In the genomic region with DNA sequence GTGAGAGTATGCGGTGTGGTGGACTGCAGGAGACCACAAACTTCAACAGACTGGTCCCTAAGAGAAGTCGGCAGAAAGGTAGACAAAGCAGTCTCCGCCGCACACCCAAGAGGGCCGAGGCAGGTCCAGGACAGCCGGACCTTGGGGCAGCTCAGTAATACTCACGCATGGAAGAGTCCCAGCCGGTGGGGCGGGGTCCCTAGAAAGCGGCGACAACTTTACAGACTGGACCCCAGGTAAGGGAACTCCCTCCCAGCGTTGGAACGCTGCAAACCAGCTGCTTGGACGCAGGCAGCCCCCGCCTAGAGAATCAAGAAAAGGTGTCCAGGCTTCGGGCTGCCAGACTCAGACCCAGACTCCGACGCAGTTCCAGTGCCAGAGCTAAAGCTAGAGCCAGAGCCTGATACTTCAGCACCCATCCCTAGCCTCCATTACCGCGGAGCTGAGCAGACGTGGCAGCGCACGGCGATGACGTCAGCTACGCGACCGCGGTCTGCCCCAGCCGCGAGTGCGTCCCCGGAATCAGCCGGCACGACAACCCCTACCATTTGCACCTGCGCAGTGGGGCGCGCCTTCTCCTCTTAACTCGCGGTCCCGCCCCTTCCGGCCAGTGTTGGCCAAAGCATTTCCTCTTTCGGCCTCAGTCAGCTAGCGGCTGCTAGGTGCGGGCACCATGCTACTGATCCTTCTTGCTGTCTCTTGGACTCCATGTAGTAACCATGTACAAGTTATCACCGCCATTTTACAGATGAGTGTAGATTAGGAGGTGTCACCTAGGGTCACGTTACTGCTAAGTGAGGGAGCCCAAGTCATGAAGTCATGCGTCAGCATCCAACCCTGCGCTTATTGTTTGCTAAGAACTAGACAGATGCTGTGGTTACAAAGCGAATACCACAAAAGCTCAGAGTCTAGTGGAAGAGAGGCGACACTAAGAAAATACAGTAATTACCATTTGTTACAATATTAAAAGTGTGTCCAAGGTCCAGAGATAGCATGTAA, we compare ENCODE assay signal across 1 cellular context.
A peak's percentile ranks its signal among the peaks of the same experiment; 100 is the strongest.
TF ChIP-seq lines count a peak whose summit lies in the region.

A gene with protein sequence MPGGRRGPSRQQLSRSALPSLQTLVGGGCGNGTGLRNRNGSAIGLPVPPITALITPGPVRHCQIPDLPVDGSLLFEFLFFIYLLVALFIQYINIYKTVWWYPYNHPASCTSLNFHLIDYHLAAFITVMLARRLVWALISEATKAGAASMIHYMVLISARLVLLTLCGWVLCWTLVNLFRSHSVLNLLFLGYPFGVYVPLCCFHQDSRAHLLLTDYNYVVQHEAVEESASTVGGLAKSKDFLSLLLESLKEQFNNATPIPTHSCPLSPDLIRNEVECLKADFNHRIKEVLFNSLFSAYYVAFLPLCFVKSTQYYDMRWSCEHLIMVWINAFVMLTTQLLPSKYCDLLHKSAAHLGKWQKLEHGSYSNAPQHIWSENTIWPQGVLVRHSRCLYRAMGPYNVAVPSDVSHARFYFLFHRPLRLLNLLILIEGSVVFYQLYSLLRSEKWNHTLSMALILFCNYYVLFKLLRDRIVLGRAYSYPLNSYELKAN (minus strand): TSS at position 445 of the 999 bp plus-strand sequence. CDS start 1,541 bp downstream, outside the sequence.

TF ChIP-seq in H1, 55 proteins besides CTCF, POLR2A, EP300 and RAD21:
- TF ChIP-seq MAFK (IDR thresholded peaks at IDR 0.05; ENCODE audit: low read depth, low read length) (no peak), ASH2L (IDR thresholded peaks at IDR 0.05; ENCODE audit: low read length) (peak; percentile 93), SRF (IDR thresholded peaks at IDR 0.05; ENCODE audit: low read depth, low read length) (peak; percentile 87), HDAC6 (IDR thresholded peaks at IDR 0.05; ENCODE audit: low read depth, low read length) (no peak), BCL11A (IDR thresholded peaks at IDR 0.05; ENCODE audit: low read depth in 2 of 2, low read length in 2 of 2) (no peak), GTF2F1 (IDR thresholded peaks at IDR 0.05; ENCODE audit: borderline replicate concordance, low read depth, low read length) (peak; percentile 61; the same call in 1 of the 2 replicates), ZNF274 (IDR thresholded peaks at IDR 0.05; ENCODE audit: borderline replicate concordance, extremely low read depth, low read length) (no peak), KDM4A (IDR thresholded peaks at IDR 0.05; ENCODE audit: low read depth, low read length, severe bottlenecking) (peak; percentile 100), EZH2 (IDR thresholded peaks at IDR 0.05; ENCODE audit: low read depth, low read length, severe bottlenecking) (no peak), SIX5 (IDR thresholded peaks at IDR 0.05; ENCODE audit: low read depth, low read length) (0 out of 2 replicates have a peak, but pooled peaks have one; percentile 6), TAF7 (optimal IDR thresholded peaks at IDR 0.05; ENCODE audit: borderline replicate concordance, low read depth, low read length) (peak; percentile 77), CHD1 (IDR thresholded peaks at IDR 0.05; ENCODE audit: low read depth, low read length) (no peak), SUZ12 (IDR thresholded peaks at IDR 0.05; ENCODE audit: low read length) (no peak), YY1 (IDR thresholded peaks at IDR 0.05; ENCODE audit: low read depth, low read length) (peak; percentile 95), EGR1 (IDR thresholded peaks at IDR 0.05; ENCODE audit: borderline replicate concordance, low read depth, low read length) (no peak), TAF1 (IDR thresholded peaks at IDR 0.05; ENCODE audit: low read depth, low read length) (peak; percentile 96), PHF8 (conservative IDR thresholded peaks at IDR 0.05; ENCODE audit: low read depth, low read length) (peak; percentile 93), HDAC2 (IDR thresholded peaks at IDR 0.05; ENCODE audit: borderline replicate concordance in 1 of 2, low read depth in 2 of 2, low read length in 2 of 2) (peak in 1 of 2 experiments; percentile 97; a peak in 2 of 4 replicates), RXRA (IDR thresholded peaks at IDR 0.05; ENCODE audit: insufficient read depth, low read depth, low read length) (no peak), SAP30 (IDR thresholded peaks at IDR 0.05; ENCODE audit: insufficient read depth, insufficient replicate concordance, low read length) (peak; percentile 48), GABPA (IDR thresholded peaks at IDR 0.05; ENCODE audit: borderline replicate concordance, insufficient read depth, low read length) (peak; percentile 64; the same call in 1 of the 2 replicates), TBP (IDR thresholded peaks at IDR 0.05; ENCODE audit: low read depth, low read length) (peak; percentile 89), RBBP5 (IDR thresholded peaks at IDR 0.05; ENCODE audit: borderline replicate concordance, low read depth, low read length) (peak; percentile 79; the same call in 1 of the 2 replicates), POLR2AphosphoS5 (IDR thresholded peaks at IDR 0.05; ENCODE audit: low read depth, low read length) (peak; percentile 98), CREB1 (IDR thresholded peaks at IDR 0.05) (peak; percentile 100), RNF2 (IDR thresholded peaks at IDR 0.05; ENCODE audit: borderline replicate concordance, low read depth, low read length, missing control alignments, poor library complexity, severe bottlenecking) (no peak), JUND (IDR thresholded peaks at IDR 0.05; ENCODE audit: low read length) (peak; percentile 83; the same call in 1 of the 2 replicates), POU5F1 (IDR thresholded peaks at IDR 0.05; ENCODE audit: low read depth, low read length) (no peak), CEBPB (IDR thresholded peaks at IDR 0.05; ENCODE audit: low read depth, low read length) (no peak), NRF1 (IDR thresholded peaks at IDR 0.05; ENCODE audit: low read depth, low read length) (peak; percentile 59), KDM1A (IDR thresholded peaks at IDR 0.05; ENCODE audit: borderline replicate concordance, low read length) (no peak), SIRT6 (IDR thresholded peaks at IDR 0.05; ENCODE audit: low read length) (no peak), CTBP2 (IDR thresholded peaks at IDR 0.05; ENCODE audit: borderline replicate concordance, insufficient read depth, insufficient read length, low read length) (no peak), TEAD4 (IDR thresholded peaks at IDR 0.05; ENCODE audit: low read depth, low read length) (peak; percentile 40; the same call in 1 of the 2 replicates), KDM5A (IDR thresholded peaks at IDR 0.05; ENCODE audit: low read length) (peak; percentile 98), SIN3A (conservative IDR thresholded peaks at IDR 0.05 in 1 of 2, IDR thresholded peaks at IDR 0.05 in 1 of 2; ENCODE audit: low read depth in 1 of 2, low read length in 2 of 2) (peak; percentile 35 to 98; a peak in 2 of 4 replicates), BACH1 (IDR thresholded peaks at IDR 0.05; ENCODE audit: low read length) (no peak)
- TF ChIP-seq, protein P1, sequence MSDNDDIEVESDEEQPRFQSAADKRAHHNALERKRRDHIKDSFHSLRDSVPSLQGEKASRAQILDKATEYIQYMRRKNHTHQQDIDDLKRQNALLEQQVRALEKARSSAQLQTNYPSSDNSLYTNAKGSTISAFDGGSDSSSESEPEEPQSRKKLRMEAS (IDR thresholded peaks at IDR 0.05), result peak; percentile 89
- TF ChIP-seq, protein P2, sequence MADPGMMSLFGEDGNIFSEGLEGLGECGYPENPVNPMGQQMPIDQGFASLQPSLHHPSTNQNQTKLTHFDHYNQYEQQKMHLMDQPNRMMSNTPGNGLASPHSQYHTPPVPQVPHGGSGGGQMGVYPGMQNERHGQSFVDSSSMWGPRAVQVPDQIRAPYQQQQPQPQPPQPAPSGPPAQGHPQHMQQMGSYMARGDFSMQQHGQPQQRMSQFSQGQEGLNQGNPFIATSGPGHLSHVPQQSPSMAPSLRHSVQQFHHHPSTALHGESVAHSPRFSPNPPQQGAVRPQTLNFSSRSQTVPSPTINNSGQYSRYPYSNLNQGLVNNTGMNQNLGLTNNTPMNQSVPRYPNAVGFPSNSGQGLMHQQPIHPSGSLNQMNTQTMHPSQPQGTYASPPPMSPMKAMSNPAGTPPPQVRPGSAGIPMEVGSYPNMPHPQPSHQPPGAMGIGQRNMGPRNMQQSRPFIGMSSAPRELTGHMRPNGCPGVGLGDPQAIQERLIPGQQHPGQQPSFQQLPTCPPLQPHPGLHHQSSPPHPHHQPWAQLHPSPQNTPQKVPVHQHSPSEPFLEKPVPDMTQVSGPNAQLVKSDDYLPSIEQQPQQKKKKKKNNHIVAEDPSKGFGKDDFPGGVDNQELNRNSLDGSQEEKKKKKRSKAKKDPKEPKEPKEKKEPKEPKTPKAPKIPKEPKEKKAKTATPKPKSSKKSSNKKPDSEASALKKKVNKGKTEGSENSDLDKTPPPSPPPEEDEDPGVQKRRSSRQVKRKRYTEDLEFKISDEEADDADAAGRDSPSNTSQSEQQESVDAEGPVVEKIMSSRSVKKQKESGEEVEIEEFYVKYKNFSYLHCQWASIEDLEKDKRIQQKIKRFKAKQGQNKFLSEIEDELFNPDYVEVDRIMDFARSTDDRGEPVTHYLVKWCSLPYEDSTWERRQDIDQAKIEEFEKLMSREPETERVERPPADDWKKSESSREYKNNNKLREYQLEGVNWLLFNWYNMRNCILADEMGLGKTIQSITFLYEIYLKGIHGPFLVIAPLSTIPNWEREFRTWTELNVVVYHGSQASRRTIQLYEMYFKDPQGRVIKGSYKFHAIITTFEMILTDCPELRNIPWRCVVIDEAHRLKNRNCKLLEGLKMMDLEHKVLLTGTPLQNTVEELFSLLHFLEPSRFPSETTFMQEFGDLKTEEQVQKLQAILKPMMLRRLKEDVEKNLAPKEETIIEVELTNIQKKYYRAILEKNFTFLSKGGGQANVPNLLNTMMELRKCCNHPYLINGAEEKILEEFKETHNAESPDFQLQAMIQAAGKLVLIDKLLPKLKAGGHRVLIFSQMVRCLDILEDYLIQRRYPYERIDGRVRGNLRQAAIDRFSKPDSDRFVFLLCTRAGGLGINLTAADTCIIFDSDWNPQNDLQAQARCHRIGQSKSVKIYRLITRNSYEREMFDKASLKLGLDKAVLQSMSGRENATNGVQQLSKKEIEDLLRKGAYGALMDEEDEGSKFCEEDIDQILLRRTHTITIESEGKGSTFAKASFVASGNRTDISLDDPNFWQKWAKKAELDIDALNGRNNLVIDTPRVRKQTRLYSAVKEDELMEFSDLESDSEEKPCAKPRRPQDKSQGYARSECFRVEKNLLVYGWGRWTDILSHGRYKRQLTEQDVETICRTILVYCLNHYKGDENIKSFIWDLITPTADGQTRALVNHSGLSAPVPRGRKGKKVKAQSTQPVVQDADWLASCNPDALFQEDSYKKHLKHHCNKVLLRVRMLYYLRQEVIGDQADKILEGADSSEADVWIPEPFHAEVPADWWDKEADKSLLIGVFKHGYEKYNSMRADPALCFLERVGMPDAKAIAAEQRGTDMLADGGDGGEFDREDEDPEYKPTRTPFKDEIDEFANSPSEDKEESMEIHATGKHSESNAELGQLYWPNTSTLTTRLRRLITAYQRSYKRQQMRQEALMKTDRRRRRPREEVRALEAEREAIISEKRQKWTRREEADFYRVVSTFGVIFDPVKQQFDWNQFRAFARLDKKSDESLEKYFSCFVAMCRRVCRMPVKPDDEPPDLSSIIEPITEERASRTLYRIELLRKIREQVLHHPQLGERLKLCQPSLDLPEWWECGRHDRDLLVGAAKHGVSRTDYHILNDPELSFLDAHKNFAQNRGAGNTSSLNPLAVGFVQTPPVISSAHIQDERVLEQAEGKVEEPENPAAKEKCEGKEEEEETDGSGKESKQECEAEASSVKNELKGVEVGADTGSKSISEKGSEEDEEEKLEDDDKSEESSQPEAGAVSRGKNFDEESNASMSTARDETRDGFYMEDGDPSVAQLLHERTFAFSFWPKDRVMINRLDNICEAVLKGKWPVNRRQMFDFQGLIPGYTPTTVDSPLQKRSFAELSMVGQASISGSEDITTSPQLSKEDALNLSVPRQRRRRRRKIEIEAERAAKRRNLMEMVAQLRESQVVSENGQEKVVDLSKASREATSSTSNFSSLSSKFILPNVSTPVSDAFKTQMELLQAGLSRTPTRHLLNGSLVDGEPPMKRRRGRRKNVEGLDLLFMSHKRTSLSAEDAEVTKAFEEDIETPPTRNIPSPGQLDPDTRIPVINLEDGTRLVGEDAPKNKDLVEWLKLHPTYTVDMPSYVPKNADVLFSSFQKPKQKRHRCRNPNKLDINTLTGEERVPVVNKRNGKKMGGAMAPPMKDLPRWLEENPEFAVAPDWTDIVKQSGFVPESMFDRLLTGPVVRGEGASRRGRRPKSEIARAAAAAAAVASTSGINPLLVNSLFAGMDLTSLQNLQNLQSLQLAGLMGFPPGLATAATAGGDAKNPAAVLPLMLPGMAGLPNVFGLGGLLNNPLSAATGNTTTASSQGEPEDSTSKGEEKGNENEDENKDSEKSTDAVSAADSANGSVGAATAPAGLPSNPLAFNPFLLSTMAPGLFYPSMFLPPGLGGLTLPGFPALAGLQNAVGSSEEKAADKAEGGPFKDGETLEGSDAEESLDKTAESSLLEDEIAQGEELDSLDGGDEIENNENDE (IDR thresholded peaks at IDR 0.05; ENCODE audit: insufficient replicate concordance, low read length), result no peak
- TF ChIP-seq, protein P3, sequence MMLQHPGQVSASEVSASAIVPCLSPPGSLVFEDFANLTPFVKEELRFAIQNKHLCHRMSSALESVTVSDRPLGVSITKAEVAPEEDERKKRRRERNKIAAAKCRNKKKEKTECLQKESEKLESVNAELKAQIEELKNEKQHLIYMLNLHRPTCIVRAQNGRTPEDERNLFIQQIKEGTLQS (IDR thresholded peaks at IDR 0.05; ENCODE audit: insufficient read depth, low read depth, low read length), result peak; percentile 95
- TF ChIP-seq, protein P4, sequence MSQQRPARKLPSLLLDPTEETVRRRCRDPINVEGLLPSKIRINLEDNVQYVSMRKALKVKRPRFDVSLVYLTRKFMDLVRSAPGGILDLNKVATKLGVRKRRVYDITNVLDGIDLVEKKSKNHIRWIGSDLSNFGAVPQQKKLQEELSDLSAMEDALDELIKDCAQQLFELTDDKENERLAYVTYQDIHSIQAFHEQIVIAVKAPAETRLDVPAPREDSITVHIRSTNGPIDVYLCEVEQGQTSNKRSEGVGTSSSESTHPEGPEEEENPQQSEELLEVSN (IDR thresholded peaks at IDR 0.05), result 0 out of 2 replicates have a peak, but pooled peaks have one; percentile 12
